Comparison of ENCODE assay signal across 34 cellular contexts in genomic region chr4:94968493-94968892, GRCh38.
"Had no signal": no experiment of that assay in that cellular context is flagged by ENCODE, and none has a peak within 500 bp of the region (broad histone marks: within the 10 kb centered on the region; RNA-seq: fewer than 3 reads in every experiment).

No MANE protein-coding gene starts in this region.

- DNase-seq: Karpas-422, Kasumi-1, MG63, MM.1S, MV-4-11, NCI-H1048, NCI-H1092, NCI-H1092 treated with DMSO at 0.1 percent for 48 hours, NCI-H1105, NCI-H1105 treated with DMSO at 0.1 percent for 48 hours, NCI-H1417, NCI-H1417 treated with DMSO at 0.1 percent for 48 hours, NCI-H1436, NCI-H1436 treated with DMSO at 0.1 percent for 48 hours, NCI-H146, NCI-H1694, NCI-H1694 treated with DMSO at 0.1 percent for 48 hours, NCI-H187, NCI-H187 treated with DMSO at 0.1 percent for 48 hours, NCI-H1930, NCI-H2029, NCI-H2029 treated with DMSO at 0.1 percent for 48 hours, NCI-H2081, NCI-H2081 treated with DMSO at 0.1 percent for 48 hours, NCI-H2107, NCI-H2171, NCI-H2171 treated with DMSO at 0.1 percent for 48 hours, NCI-H2227 treated with DMSO at 0.1 percent for 48 hours, NCI-H226, NCI-H345, NCI-H446, NCI-H446 treated with DMSO at 0.1 percent for 48 hours, NCI-H510A had no signal

- H3K9me3 ChIP-seq: MG63 had no signal

- H3K4me3 ChIP-seq: MG63 had no signal

- H3K27ac ChIP-seq: KMS-11 had no signal

- H3K4me2 ChIP-seq: KMS-11 had no signal
